Comparison of ENCODE assay signal across 8 cellular contexts in genomic region chr11:69888671-69889076, GRCh38.
DNase-seq lines count a peak whose midpoint lies in the region; ATAC-seq lines count a peak whose summit lies in the region.

No MANE protein-coding gene starts in this region.

- no peaks in the 10 kb centered on the region for H3K9me2 ChIP-seq in Karpas-422 (replicated peaks; ENCODE audit: insufficient read depth, low read length)

- no peaks in the 10 kb centered on the region for H3K27me3 ChIP-seq in Karpas-422 (ENCODE audit: low read length)

- H3K36me3 Mint-ChIP-seq in activated naive CD4-positive, alpha-beta T cell treated with anti-CD3 and anti-CD28 coated beads for 36 hours (ENCODE audit: low read depth), result no peaks in the 10 kb centered on the region

- H3K9me3 ChIP-seq in Karpas-422 (ENCODE audit: low read length), result no peaks in the 10 kb centered on the region

- no peaks in the 10 kb centered on the region for H3K9me3 Mint-ChIP-seq in activated naive CD4-positive, alpha-beta T cell treated with anti-CD3 and anti-CD28 coated beads for 36 hours

- no peak overlapping the region for H2AFZ ChIP-seq in Karpas-422 (ENCODE audit: low read length)

- peaks cover 3% of the 10 kb centered on the region for H3K4me1 Mint-ChIP-seq in activated naive CD4-positive, alpha-beta T cell treated with anti-CD3 and anti-CD28 coated beads for 36 hours (ENCODE audit: low read depth)

- H3K27ac ChIP-seq in Karpas-422 (ENCODE audit: low read length), result no peak overlapping the region

- H3K79me2 ChIP-seq in Karpas-422 (ENCODE audit: low read length), result no peaks in the 10 kb centered on the region

- no peak overlapping the region for H3K4me2 ChIP-seq in Karpas-422 (ENCODE audit: low read depth, low read length, poor library complexity, severe bottlenecking)

- no peaks in the 10 kb centered on the region for H4K20me1 ChIP-seq in Karpas-422 (ENCODE audit: insufficient read depth, low read depth, low read length)

- no peak for ATAC-seq in HG03196 (IDR thresholded peaks at IDR 0.05; ENCODE audit: unreplicated experiment)
- ATAC-seq in HG03565 (IDR thresholded peaks at IDR 0.05; ENCODE audit: unreplicated experiment), result no peak

- intact Hi-C loops in activated naive CD4-positive, alpha-beta T cell treated with anti-CD3 and anti-CD28 coated beads for 36 hours (cut with micrococcal nuclease), result loop anchor here (1.0 kb wide), 2 partner anchors 184 to 202 kb away; partner anchors contain the start of gene FGF19
- intact Hi-C loops in head of caudate nucleus (cut with DNase I), result loop anchor here (5.0 kb wide), 1 partner anchor 201 kb away; no protein-coding TSS in a partner anchor

- CTCF ChIA-PET in activated naive CD4-positive, alpha-beta T cell treated with anti-CD3 and anti-CD28 coated beads for 36 hours (lab: Charles Lee), result interaction anchor here (0.5 to 1.1 kb wide), 7 partner anchors 8 to 189 kb away, joined by 3 to 4 read pairs (median 3); no protein-coding TSS in a partner anchor

- no peak overlapping the region for H3K4me3 ChIP-seq in Karpas-422 (ENCODE audit: low read length)

- no peak overlapping the region for H3K27ac Mint-ChIP-seq in activated naive CD4-positive, alpha-beta T cell treated with anti-CD3 and anti-CD28 coated beads for 36 hours

- DNase-seq in DMS53 treated with DMSO at 0.1 percent for 48 hours (lab: John Stamatoyannopoulos, UW; ENCODE audit: unreplicated experiment) (peak; percentile 32), Karpas-422 (peak; percentile 87), SK-N-DZ (ENCODE audit: low spot score) (peak; percentile 61), head of caudate nucleus (peak in 41 of 42 donors; percentile 18 to 89 (median 67)), renal cortical epithelial cell (ENCODE audit: low read depth) (peak; percentile 33)
- peak; percentile 81 for DNase-seq in activated naive CD4-positive, alpha-beta T cell treated with anti-CD3 and anti-CD28 coated beads for 36 hours

- H3K4me3 Mint-ChIP-seq in activated naive CD4-positive, alpha-beta T cell treated with anti-CD3 and anti-CD28 coated beads for 36 hours, result no peak overlapping the region

- no peaks in the 10 kb centered on the region for H3K4me1 ChIP-seq in Karpas-422 (ENCODE audit: low read length)

- no peaks in the 10 kb centered on the region for H3K36me3 ChIP-seq in Karpas-422 (ENCODE audit: insufficient read depth, low read length)

- no peak overlapping the region for H3K9ac ChIP-seq in Karpas-422 (ENCODE audit: low read length)

- peaks cover 27% of the 10 kb centered on the region for H3K27me3 Mint-ChIP-seq in activated naive CD4-positive, alpha-beta T cell treated with anti-CD3 and anti-CD28 coated beads for 36 hours (ENCODE audit: low read depth)

Comparison
In these comparisons a context has a peak if more than half of its experiments do, and no peak if none do; other contexts are left out.
1. DNase-seq: peak in every context shown above with its lines; median percentile 87 in Karpas-422; 81 in activated naive CD4-positive, alpha-beta T cell treated with anti-CD3 and anti-CD28 coated beads for 36 hours; 67 in head of caudate nucleus; 61 in SK-N-DZ; 33 in renal cortical epithelial cell; 32 in DMS53 treated with DMSO at 0.1 percent for 48 hours.